In the genomic region with DNA sequence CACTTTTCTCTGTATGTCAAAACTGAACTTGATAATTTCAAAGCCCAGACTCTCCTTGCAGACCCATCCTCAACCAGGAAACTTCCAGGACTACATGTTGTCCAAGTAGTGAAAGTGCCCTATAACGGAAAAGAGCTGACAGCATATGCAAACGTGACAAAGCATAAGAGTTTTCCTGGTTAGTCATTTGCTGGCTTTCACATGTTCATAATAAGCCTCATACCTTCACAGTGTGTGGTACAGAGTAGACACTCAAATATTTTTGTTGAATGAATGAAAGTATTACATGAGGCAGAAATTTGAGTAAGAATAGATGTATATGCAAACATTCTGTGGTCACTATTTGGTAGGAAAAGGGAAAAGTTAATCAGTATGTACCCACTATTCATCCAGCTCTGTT, we compare ENCODE assay signal across 17 cellular contexts.
DNase-seq lines count a peak whose midpoint lies in the region; ATAC-seq and TF ChIP-seq lines count a peak whose summit lies in the region.
"Had no signal": no experiment of that assay in that cellular context is flagged by ENCODE, and none has a peak within 500 bp of the region (broad histone marks: within the 10 kb centered on the region; RNA-seq: fewer than 3 reads in every experiment).

No MANE protein-coding gene starts in this region.

- peaks cover 7% of the 10 kb centered on the region for H3K27me3 ChIP-seq in RWPE2 (ENCODE audit: insufficient read depth, poor library complexity, severe bottlenecking)
- H3K27me3 ChIP-seq: BE2C had no signal

- 0 out of 3 replicates have a peak, but pooled peaks have one; percentile 23 for ATAC-seq in RWPE2 (ENCODE audit: low read depth)
- no peak for ATAC-seq in HG02759 (IDR thresholded peaks at IDR 0.05; ENCODE audit: unreplicated experiment)
- no peak for ATAC-seq in left ventricle myocardium superior
- no peak for ATAC-seq in GM19455 (IDR thresholded peaks at IDR 0.05; ENCODE audit: unreplicated experiment)

- no peaks in the 10 kb centered on the region for H3K4me1 ChIP-seq in RWPE2 (ENCODE audit: insufficient read depth, poor library complexity, severe bottlenecking)
- H3K4me1 ChIP-seq: BE2C had no signal

- H3K36me3 ChIP-seq in RWPE2 (ENCODE audit: low read depth) = no peaks in the 10 kb centered on the region
- H3K36me3 ChIP-seq: BE2C had no signal

- intact Hi-C loops in left ventricle myocardium superior (cut with micrococcal nuclease) = no loop called here

- H3K27ac ChIP-seq in RWPE2 (ENCODE audit: poor library complexity, severe bottlenecking) = no peak overlapping the region
- H3K27ac ChIP-seq: HL-60 had no signal

- H3K9me3 ChIP-seq in RWPE2 (ENCODE audit: severe bottlenecking) = no peaks in the 10 kb centered on the region
- H3K9me3 ChIP-seq: BE2C had no signal

- DNase-seq in EL (peak; percentile 0), HS-5 (ENCODE audit: low read depth) (peak; percentile 68), RWPE2 (ENCODE audit: low spot score) (no peak), iris pigment epithelial cell (ENCODE audit: low read depth) (peak; percentile 14), left ventricle myocardium superior (no peak)
- DNase-seq: BE2C; CD4-positive, alpha-beta T cell; DMS53; H7; KBM-7; NCI-H1436; NCI-H2029; NCI-H510A treated with DMSO at 0.1 percent for 48 hours; SHP77 had no signal

- no peak overlapping the region for H3K4me3 ChIP-seq in RWPE2 (ENCODE audit: severe bottlenecking)

- no peak for TF ChIP-seq CTCF in RWPE2 (IDR thresholded peaks at IDR 0.05; ENCODE audit: poor library complexity, severe bottlenecking)

Comparison
In these comparisons a context has a peak if more than half of its experiments do, and no peak if none do; other contexts are left out.
1. DNase-seq: peak in EL (single experiment), HS-5 (single experiment) and iris pigment epithelial cell (single experiment); none in RWPE2 (single experiment) and left ventricle myocardium superior (single experiment).